ENCODE assay signal across 12 cellular contexts in the genomic region with DNA sequence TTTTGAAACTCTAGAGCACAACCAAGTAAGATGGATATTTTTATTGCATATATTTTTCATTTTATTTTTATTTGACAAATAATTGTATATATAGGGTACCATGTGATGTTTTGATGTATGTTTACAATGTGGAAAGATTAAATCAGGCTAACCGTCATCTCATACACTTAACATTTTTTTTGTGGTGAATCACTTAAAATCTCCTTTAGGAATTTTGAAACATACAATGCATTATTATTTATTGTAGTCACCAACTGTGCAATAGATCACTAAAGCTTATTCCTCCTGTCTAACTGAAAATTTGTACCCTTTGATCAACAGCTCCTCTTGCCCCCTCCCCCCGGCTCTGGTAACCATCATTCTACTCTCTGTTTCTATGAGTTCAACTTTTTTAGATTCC.
DNase-seq lines count a peak whose midpoint lies in the region; ATAC-seq and TF ChIP-seq lines count a peak whose summit lies in the region.
"Had no signal": no experiment of that assay in that cellular context is flagged by ENCODE, and none has a peak within 500 bp of the region (broad histone marks: within the 10 kb centered on the region; RNA-seq: fewer than 3 reads in every experiment).

No MANE protein-coding gene starts in this region.

- H3K27ac Mint-ChIP-seq in mesothelial cell of epicardium = no peak overlapping the region
- H3K27ac Mint-ChIP-seq in WTC11 = no peak overlapping the region
- H3K27ac Mint-ChIP-seq: CD14-positive monocyte had no signal

- H3K9me3 Mint-ChIP-seq in mesothelial cell of epicardium (no peaks in the 10 kb centered on the region), WTC11 (0 out of 2 replicates have a peak, but pooled peaks cover 3% of the 10 kb centered on the region)

- H3K4me3 Mint-ChIP-seq in mesothelial cell of epicardium = no peak overlapping the region
- H3K4me3 Mint-ChIP-seq in WTC11 = no peak overlapping the region
- H3K4me3 Mint-ChIP-seq: CD14-positive monocyte had no signal

- H3K36me3 Mint-ChIP-seq in mesothelial cell of epicardium (no peaks in the 10 kb centered on the region), WTC11 (0 out of 2 replicates have a peak, but pooled peaks cover 3% of the 10 kb centered on the region)
- H3K36me3 Mint-ChIP-seq: CD14-positive monocyte had no signal

- DNase-seq in A172 (ENCODE audit: low spot score) = peak; percentile 44
- peak; percentile 44 for DNase-seq in EH (ENCODE audit: low read depth)
- peak; percentile 53 for DNase-seq in HS-5 (ENCODE audit: low read depth)
- peak; percentile 52 for DNase-seq in amniotic epithelial cell (ENCODE audit: low read depth)
- DNase-seq in mesothelial cell of epicardium (ENCODE audit: low spot score in 2 of 2, unreplicated experiment in 2 of 2) = no peak
- no peak for DNase-seq in WTC11 (ENCODE audit: low spot score)
- DNase-seq in NCI-H510A treated with DMSO at 0.1 percent for 48 hours (lab: John Stamatoyannopoulos, UW) = no peak
- DNase-seq in dermis blood vessel endothelial cell = no peak
- DNase-seq: DMS53, GM23248 had no signal

- ATAC-seq in WTC11 = no peak
- ATAC-seq: HepG2 had no signal

- CTCF ChIA-PET in WTC11 (lab: Charles Lee) = no interaction called here

- H3K27me3 Mint-ChIP-seq in mesothelial cell of epicardium (ENCODE audit: low read depth) = peaks cover 6% of the 10 kb centered on the region
- H3K27me3 Mint-ChIP-seq in WTC11 (ENCODE audit: low read depth) = no peaks in the 10 kb centered on the region

- POLR2A ChIA-PET in WTC11 (lab: Charles Lee) = no interaction called here

- H3K4me1 Mint-ChIP-seq in mesothelial cell of epicardium = peaks cover 31% of the 10 kb centered on the region
- H3K4me1 Mint-ChIP-seq in WTC11 = no peaks in the 10 kb centered on the region

- TF ChIP-seq CTCF in mesothelial cell of epicardium (IDR thresholded peaks at IDR 0.05; ENCODE audit: unreplicated experiment) (no peak), WTC11 (IDR thresholded peaks at IDR 0.05) (no peak)

TF ChIP-seq in WTC11, 78 proteins besides CTCF, POLR2A, EP300 and RAD21 (continues in another document):
- no peak for TF ChIP-seq ESRRA (CRISPR knock-in tag; IDR thresholded peaks at IDR 0.05; ENCODE audit: borderline replicate concordance)
- TF ChIP-seq IRF2 (CRISPR knock-in tag; IDR thresholded peaks at IDR 0.05; ENCODE audit: borderline replicate concordance, low read depth) = no peak
- TF ChIP-seq OVOL2 (CRISPR knock-in tag; IDR thresholded peaks at IDR 0.05; ENCODE audit: borderline replicate concordance) = no peak
- TF ChIP-seq ZNF232 (CRISPR knock-in tag; IDR thresholded peaks at IDR 0.05) = no peak
- TF ChIP-seq, protein P1, sequence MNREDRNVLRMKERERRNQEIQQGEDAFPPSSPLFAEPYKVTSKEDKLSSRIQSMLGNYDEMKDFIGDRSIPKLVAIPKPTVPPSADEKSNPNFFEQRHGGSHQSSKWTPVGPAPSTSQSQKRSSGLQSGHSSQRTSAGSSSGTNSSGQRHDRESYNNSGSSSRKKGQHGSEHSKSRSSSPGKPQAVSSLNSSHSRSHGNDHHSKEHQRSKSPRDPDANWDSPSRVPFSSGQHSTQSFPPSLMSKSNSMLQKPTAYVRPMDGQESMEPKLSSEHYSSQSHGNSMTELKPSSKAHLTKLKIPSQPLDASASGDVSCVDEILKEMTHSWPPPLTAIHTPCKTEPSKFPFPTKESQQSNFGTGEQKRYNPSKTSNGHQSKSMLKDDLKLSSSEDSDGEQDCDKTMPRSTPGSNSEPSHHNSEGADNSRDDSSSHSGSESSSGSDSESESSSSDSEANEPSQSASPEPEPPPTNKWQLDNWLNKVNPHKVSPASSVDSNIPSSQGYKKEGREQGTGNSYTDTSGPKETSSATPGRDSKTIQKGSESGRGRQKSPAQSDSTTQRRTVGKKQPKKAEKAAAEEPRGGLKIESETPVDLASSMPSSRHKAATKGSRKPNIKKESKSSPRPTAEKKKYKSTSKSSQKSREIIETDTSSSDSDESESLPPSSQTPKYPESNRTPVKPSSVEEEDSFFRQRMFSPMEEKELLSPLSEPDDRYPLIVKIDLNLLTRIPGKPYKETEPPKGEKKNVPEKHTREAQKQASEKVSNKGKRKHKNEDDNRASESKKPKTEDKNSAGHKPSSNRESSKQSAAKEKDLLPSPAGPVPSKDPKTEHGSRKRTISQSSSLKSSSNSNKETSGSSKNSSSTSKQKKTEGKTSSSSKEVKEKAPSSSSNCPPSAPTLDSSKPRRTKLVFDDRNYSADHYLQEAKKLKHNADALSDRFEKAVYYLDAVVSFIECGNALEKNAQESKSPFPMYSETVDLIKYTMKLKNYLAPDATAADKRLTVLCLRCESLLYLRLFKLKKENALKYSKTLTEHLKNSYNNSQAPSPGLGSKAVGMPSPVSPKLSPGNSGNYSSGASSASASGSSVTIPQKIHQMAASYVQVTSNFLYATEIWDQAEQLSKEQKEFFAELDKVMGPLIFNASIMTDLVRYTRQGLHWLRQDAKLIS (CRISPR knock-in tag; IDR thresholded peaks at IDR 0.05; ENCODE audit: borderline replicate concordance) = no peak
- no peak for TF ChIP-seq TEAD4 (CRISPR knock-in tag; IDR thresholded peaks at IDR 0.05)
- no peak for TF ChIP-seq TCF7 (CRISPR knock-in tag; IDR thresholded peaks at IDR 0.05; ENCODE audit: low read depth)
- TF ChIP-seq, protein P2, sequence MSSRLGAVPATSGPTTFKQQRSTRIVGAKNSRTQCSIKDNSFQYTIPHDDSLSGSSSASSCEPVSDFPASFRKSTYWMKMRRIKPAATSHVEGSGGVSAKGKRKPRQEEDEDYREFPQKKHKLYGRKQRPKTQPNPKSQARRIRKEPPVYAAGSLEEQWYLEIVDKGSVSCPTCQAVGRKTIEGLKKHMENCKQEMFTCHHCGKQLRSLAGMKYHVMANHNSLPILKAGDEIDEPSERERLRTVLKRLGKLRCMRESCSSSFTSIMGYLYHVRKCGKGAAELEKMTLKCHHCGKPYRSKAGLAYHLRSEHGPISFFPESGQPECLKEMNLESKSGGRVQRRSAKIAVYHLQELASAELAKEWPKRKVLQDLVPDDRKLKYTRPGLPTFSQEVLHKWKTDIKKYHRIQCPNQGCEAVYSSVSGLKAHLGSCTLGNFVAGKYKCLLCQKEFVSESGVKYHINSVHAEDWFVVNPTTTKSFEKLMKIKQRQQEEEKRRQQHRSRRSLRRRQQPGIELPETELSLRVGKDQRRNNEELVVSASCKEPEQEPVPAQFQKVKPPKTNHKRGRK (CRISPR knock-in tag; IDR thresholded peaks at IDR 0.05; ENCODE audit: borderline replicate concordance) = no peak
- TF ChIP-seq, protein P3, sequence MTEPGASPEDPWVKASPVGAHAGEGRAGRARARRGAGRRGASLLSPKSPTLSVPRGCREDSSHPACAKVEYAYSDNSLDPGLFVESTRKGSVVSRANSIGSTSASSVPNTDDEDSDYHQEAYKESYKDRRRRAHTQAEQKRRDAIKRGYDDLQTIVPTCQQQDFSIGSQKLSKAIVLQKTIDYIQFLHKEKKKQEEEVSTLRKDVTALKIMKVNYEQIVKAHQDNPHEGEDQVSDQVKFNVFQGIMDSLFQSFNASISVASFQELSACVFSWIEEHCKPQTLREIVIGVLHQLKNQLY (CRISPR knock-in tag; IDR thresholded peaks at IDR 0.05) = no peak
- no peak for TF ChIP-seq CBFB (CRISPR knock-in tag; IDR thresholded peaks at IDR 0.05; ENCODE audit: low read depth)
- TF ChIP-seq JUN (CRISPR knock-in tag; IDR thresholded peaks at IDR 0.05) = no peak
- TF ChIP-seq, protein P4, sequence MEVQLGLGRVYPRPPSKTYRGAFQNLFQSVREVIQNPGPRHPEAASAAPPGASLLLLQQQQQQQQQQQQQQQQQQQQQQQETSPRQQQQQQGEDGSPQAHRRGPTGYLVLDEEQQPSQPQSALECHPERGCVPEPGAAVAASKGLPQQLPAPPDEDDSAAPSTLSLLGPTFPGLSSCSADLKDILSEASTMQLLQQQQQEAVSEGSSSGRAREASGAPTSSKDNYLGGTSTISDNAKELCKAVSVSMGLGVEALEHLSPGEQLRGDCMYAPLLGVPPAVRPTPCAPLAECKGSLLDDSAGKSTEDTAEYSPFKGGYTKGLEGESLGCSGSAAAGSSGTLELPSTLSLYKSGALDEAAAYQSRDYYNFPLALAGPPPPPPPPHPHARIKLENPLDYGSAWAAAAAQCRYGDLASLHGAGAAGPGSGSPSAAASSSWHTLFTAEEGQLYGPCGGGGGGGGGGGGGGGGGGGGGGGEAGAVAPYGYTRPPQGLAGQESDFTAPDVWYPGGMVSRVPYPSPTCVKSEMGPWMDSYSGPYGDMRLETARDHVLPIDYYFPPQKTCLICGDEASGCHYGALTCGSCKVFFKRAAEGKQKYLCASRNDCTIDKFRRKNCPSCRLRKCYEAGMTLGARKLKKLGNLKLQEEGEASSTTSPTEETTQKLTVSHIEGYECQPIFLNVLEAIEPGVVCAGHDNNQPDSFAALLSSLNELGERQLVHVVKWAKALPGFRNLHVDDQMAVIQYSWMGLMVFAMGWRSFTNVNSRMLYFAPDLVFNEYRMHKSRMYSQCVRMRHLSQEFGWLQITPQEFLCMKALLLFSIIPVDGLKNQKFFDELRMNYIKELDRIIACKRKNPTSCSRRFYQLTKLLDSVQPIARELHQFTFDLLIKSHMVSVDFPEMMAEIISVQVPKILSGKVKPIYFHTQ (CRISPR knock-in tag; IDR thresholded peaks at IDR 0.05) = no peak
- no peak for TF ChIP-seq ZNF671 (CRISPR knock-in tag; IDR thresholded peaks at IDR 0.05)
- TF ChIP-seq NFYB (CRISPR knock-in tag; conservative IDR thresholded peaks at IDR 0.05; ENCODE audit: low read depth) = no peak
- TF ChIP-seq SMAD4 (CRISPR knock-in tag; IDR thresholded peaks at IDR 0.05) = no peak
- TF ChIP-seq FOXP1 (CRISPR knock-in tag; IDR thresholded peaks at IDR 0.05; ENCODE audit: borderline replicate concordance) = no peak
- TF ChIP-seq, protein P5, sequence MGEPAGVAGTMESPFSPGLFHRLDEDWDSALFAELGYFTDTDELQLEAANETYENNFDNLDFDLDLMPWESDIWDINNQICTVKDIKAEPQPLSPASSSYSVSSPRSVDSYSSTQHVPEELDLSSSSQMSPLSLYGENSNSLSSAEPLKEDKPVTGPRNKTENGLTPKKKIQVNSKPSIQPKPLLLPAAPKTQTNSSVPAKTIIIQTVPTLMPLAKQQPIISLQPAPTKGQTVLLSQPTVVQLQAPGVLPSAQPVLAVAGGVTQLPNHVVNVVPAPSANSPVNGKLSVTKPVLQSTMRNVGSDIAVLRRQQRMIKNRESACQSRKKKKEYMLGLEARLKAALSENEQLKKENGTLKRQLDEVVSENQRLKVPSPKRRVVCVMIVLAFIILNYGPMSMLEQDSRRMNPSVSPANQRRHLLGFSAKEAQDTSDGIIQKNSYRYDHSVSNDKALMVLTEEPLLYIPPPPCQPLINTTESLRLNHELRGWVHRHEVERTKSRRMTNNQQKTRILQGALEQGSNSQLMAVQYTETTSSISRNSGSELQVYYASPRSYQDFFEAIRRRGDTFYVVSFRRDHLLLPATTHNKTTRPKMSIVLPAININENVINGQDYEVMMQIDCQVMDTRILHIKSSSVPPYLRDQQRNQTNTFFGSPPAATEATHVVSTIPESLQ (CRISPR knock-in tag; IDR thresholded peaks at IDR 0.05) = no peak

Comparison
In these comparisons a context has a peak if more than half of its experiments do, and no peak if none do; other contexts are left out.
1. DNase-seq: peak in A172 (single experiment), EH (single experiment), HS-5 (single experiment) and amniotic epithelial cell (single experiment); none in mesothelial cell of epicardium (0 of 2), WTC11 (single experiment), NCI-H510A treated with DMSO at 0.1 percent for 48 hours (single experiment) and dermis blood vessel endothelial cell (single experiment).